In the genomic region with DNA sequence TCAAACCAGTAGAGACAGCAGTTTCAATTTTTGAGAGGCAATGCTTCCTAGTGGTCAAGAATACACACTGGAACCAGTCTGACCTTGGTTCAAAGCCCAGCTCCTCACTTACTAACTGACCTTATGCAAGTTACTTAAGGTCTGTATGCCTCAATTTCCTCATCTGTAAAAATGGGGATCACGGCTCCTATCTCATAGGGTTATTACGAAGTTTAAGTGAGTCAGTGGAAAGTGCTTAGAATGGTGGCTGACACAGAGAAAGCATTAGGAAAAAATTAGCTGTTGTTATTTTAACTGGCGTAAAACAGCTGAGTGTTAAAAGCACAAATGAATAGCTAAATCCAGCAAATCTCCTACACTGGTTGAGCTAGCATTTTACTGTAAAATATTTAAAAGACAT, we compare ENCODE assay signal across 21 cellular contexts.
"Had no signal": no experiment of that assay in that cellular context is flagged by ENCODE, and none has a peak within 500 bp of the region (broad histone marks: within the 10 kb centered on the region; RNA-seq: fewer than 3 reads in every experiment).

No MANE protein-coding gene starts in this region.

- H3K4me1 ChIP-seq: esophagus muscularis mucosa, left ventricle myocardium inferior, right lobe of liver had no signal

- H3K36me3 ChIP-seq: cardiac muscle cell, esophagus muscularis mucosa, left ventricle myocardium inferior, ovary, right lobe of liver had no signal

- H3K36me3 Mint-ChIP-seq: activated CD8-positive, alpha-beta memory T cell treated with anti-CD3 and anti-CD28 coated beads, Interleukin-2, amount 10 ng/mL, durations not matched to agents 7 days and 5 days; immature natural killer cell; stimulated activated memory B cell treated with anti-CD40 and anti-IgM and Interleukin-4, amounts not matched to agents 10 μg/mL and 1 μg/mL and 100 μg/mL, for 72 hours had no signal

- H3K9me3 ChIP-seq: esophagus muscularis mucosa, left ventricle myocardium inferior, mucosa of descending colon, ovary, right lobe of liver had no signal

- H3K4me3 Mint-ChIP-seq: activated B cell treated with CpG ODN at 0.5 μM for 24 hours; activated CD4-positive, alpha-beta memory T cell treated with anti-CD3 and anti-CD28 coated beads, Interleukin-2, amount 10 ng/mL, durations not matched to agents 7 days and 5 days; activated CD8-positive, alpha-beta memory T cell treated with anti-CD3 and anti-CD28 coated beads, Interleukin-2, amount 10 ng/mL, durations not matched to agents 7 days and 5 days; immature natural killer cell; naive B cell; stimulated activated memory B cell treated with anti-CD40 and anti-IgM and Interleukin-4, amounts not matched to agents 10 μg/mL and 1 μg/mL and 100 μg/mL, for 72 hours; T-helper 2 cell treated with Interferon-gamma antibody and Interleukin-4, amounts not matched to agents 5 μg/mL and 100 μg/mL, for 36 hours had no signal

- H3K27ac ChIP-seq: cardiac muscle cell, esophagus muscularis mucosa, left ventricle myocardium inferior, ovary, right lobe of liver had no signal

- H3K27ac Mint-ChIP-seq: activated B cell treated with CpG ODN at 0.5 μM for 24 hours; activated CD4-positive, alpha-beta memory T cell treated with anti-CD3 and anti-CD28 coated beads, Interleukin-2, amount 10 ng/mL, durations not matched to agents 7 days and 5 days; activated CD8-positive, alpha-beta memory T cell treated with anti-CD3 and anti-CD28 coated beads, Interleukin-2, amount 10 ng/mL, durations not matched to agents 7 days and 5 days; immature natural killer cell; naive B cell; stimulated activated memory B cell treated with anti-CD40 and anti-IgM and Interleukin-4, amounts not matched to agents 10 μg/mL and 1 μg/mL and 100 μg/mL, for 72 hours; T-helper 2 cell treated with Interferon-gamma antibody and Interleukin-4, amounts not matched to agents 5 μg/mL and 100 μg/mL, for 36 hours had no signal

- H3K9me3 Mint-ChIP-seq: activated CD4-positive, alpha-beta memory T cell treated with anti-CD3 and anti-CD28 coated beads, Interleukin-2, amount 10 ng/mL, durations not matched to agents 7 days and 5 days; neural crest cell; T-helper 2 cell treated with Interferon-gamma antibody and Interleukin-4, amounts not matched to agents 5 μg/mL and 100 μg/mL, for 36 hours had no signal

- FAIRE-seq: endometrium, TTC549 had no signal

- H3K4me3 ChIP-seq: cardiac muscle cell, dorsolateral prefrontal cortex, esophagus muscularis mucosa, left ventricle myocardium inferior, mucosa of descending colon, ovary, right lobe of liver had no signal

- H3K4me1 Mint-ChIP-seq: activated CD4-positive, alpha-beta memory T cell treated with anti-CD3 and anti-CD28 coated beads, Interleukin-2, amount 10 ng/mL, durations not matched to agents 7 days and 5 days; activated CD8-positive, alpha-beta memory T cell treated with anti-CD3 and anti-CD28 coated beads, Interleukin-2, amount 10 ng/mL, durations not matched to agents 7 days and 5 days; immature natural killer cell had no signal

- DNase-seq: activated B cell treated with CpG ODN at 0.5 μM for 24 hours; activated CD4-positive, alpha-beta memory T cell treated with anti-CD3 and anti-CD28 coated beads, Interleukin-2, amount 10 ng/mL, durations not matched to agents 7 days and 5 days; activated CD4-positive, alpha-beta T cell treated with anti-CD3 and anti-CD28 coated beads for 4 hours; activated CD8-positive, alpha-beta memory T cell treated with anti-CD3 and anti-CD28 coated beads, Interleukin-2, amount 10 ng/mL, durations not matched to agents 7 days and 5 days; activated naive CD4-positive, alpha-beta T cell; dorsolateral prefrontal cortex; immature natural killer cell; kidney glomerular epithelial cell; left ventricle myocardium inferior; mucosa of descending colon; naive B cell; ovary; right lobe of liver; stimulated activated CD4-positive, alpha-beta T cell treated with anti-CD3 and anti-CD28 coated beads, Interleukin-4, amount 100 ng/mL, for 4 hours had no signal

- ATAC-seq: activated CD8-positive, alpha-beta memory T cell treated with anti-CD3 and anti-CD28 coated beads, Interleukin-2, amount 10 ng/mL, durations not matched to agents 7 days and 5 days; mucosa of descending colon; stimulated activated memory B cell treated with anti-CD40 and anti-IgM and Interleukin-4, amounts not matched to agents 10 μg/mL and 1 μg/mL and 100 μg/mL, for 72 hours had no signal

- H3K27me3 ChIP-seq: cardiac muscle cell, ovary, right lobe of liver had no signal
